ENCODE assay signal across 26 cellular contexts in the genomic region with DNA sequence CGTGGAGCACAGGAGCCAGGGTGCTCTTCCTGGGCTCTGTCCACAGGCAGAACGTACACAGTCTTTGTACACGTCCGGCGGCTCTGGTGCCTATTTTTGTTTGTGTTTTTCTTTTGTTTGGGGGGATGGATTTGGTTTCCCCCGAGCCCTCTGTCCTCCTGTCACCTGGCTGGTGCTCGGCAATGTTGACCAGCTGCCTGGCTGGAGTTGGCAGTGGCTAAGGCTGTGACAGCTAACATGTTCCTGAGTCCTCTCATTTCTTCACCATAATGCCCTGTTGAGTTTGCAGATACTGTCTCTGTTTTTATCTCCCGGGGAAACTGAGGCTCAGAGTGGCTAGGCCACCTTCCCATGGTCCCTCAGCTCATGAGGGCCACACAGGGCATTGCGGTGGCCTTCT.
"Had no signal": no experiment of that assay in that cellular context is flagged by ENCODE, and none has a peak within 500 bp of the region (broad histone marks: within the 10 kb centered on the region; RNA-seq: fewer than 3 reads in every experiment).

No MANE protein-coding gene starts in this region.

- H3K4me3 ChIP-seq: heart left ventricle, left lung, lung, right atrium auricular region, right lobe of liver, skin epidermis, stomach, tibial nerve, uterus had no signal

- H3K4me1 Mint-ChIP-seq: immature natural killer cell; naive thymus-derived CD8-positive, alpha-beta T cell; stimulated activated naive B cell treated with anti-CD40 and anti-IgM and Interleukin-4, amounts not matched to agents 10 μg/mL and 1 μg/mL and 100 μg/mL, for 72 hours had no signal

- H3K27me3 ChIP-seq: heart left ventricle, right atrium auricular region, right lobe of liver, tibial nerve, uterus had no signal

- H3K4me1 ChIP-seq: right atrium auricular region, stomach, tibial nerve, uterus had no signal

- H3K4me3 Mint-ChIP-seq: immature natural killer cell; naive thymus-derived CD8-positive, alpha-beta T cell; nephron; neural crest cell; stimulated activated naive B cell treated with anti-CD40 and anti-IgM and Interleukin-4, amounts not matched to agents 10 μg/mL and 1 μg/mL and 100 μg/mL, for 72 hours; type B pancreatic cell had no signal

- DNase-seq: heart left ventricle; hypothalamus; immature natural killer cell; kidney; left colon; left lung; naive thymus-derived CD8-positive, alpha-beta T cell; occipital lobe; right lobe of liver; stimulated activated CD4-positive, alpha-beta T cell treated with anti-CD3 and anti-CD28 coated beads, Interleukin-12 subunit alpha, Interleukin-12 subunit beta, amount 100 ng/mL, for 4 hours; stimulated activated CD4-positive, alpha-beta T cell treated with anti-CD3 and anti-CD28 coated beads, Interleukin-15, amount 100 ng/mL, for 24 hours; stimulated activated CD4-positive, alpha-beta T cell treated with anti-CD3 and anti-CD28 coated beads, Interleukin-2, amount 100 ng/mL, for 24 hours; stimulated activated CD4-positive, alpha-beta T cell treated with anti-CD3 and anti-CD28 coated beads, Interleukin-4, amount 100 ng/mL, for 1 hour; stimulated activated naive B cell treated with anti-CD40 and anti-IgM and Interleukin-4, amounts not matched to agents 10 μg/mL and 1 μg/mL and 100 μg/mL, for 72 hours; stimulated activated naive CD8-positive, alpha-beta T cell treated with anti-CD3 and anti-CD28 coated beads, Interleukin-15, Interleukin-2, amounts not matched to agents 100 U/mL and 50 U/mL, for 24 hours; stomach; uterus had no signal

- H3K27ac Mint-ChIP-seq: immature natural killer cell; nephron; stimulated activated naive B cell treated with anti-CD40 and anti-IgM and Interleukin-4, amounts not matched to agents 10 μg/mL and 1 μg/mL and 100 μg/mL, for 72 hours; type B pancreatic cell had no signal

- H3K36me3 ChIP-seq: heart left ventricle, left lung, neutrophil, right atrium auricular region, stomach, tibial nerve, uterus had no signal

- H3K9me3 ChIP-seq: heart left ventricle, left lung, neutrophil, right atrium auricular region, right lobe of liver, stomach, tibial nerve, uterus had no signal

- H3K27ac ChIP-seq: heart left ventricle, left lung, neutrophil, parathyroid adenoma, right atrium auricular region, right lobe of liver, skin epidermis, stomach, tibial nerve, uterus had no signal

- H3K36me3 Mint-ChIP-seq: immature natural killer cell; naive thymus-derived CD8-positive, alpha-beta T cell; stimulated activated naive B cell treated with anti-CD40 and anti-IgM and Interleukin-4, amounts not matched to agents 10 μg/mL and 1 μg/mL and 100 μg/mL, for 72 hours; type B pancreatic cell had no signal

- H3K9me3 Mint-ChIP-seq: immature natural killer cell; naive thymus-derived CD8-positive, alpha-beta T cell; nephron; neural crest cell; stimulated activated naive B cell treated with anti-CD40 and anti-IgM and Interleukin-4, amounts not matched to agents 10 μg/mL and 1 μg/mL and 100 μg/mL, for 72 hours; type B pancreatic cell had no signal

- ATAC-seq: left colon; left lung; naive thymus-derived CD8-positive, alpha-beta T cell; right lobe of liver; stimulated activated naive B cell treated with anti-CD40 and anti-IgM and Interleukin-4, amounts not matched to agents 10 μg/mL and 1 μg/mL and 100 μg/mL, for 72 hours; stimulated activated naive CD8-positive, alpha-beta T cell treated with anti-CD3 and anti-CD28 coated beads, Interleukin-15, Interleukin-2, amounts not matched to agents 100 U/mL and 50 U/mL, for 24 hours had no signal
